17 cellular contexts compared by ENCODE assay signal in genomic region chr12:40015360-40015759, GRCh38.
DNase-seq lines count a peak whose midpoint lies in the region; ATAC-seq, FAIRE-seq and TF ChIP-seq lines count a peak whose summit lies in the region.
"Had no signal": no experiment of that assay in that cellular context is flagged by ENCODE, and none has a peak within 500 bp of the region (broad histone marks: within the 10 kb centered on the region; RNA-seq: fewer than 3 reads in every experiment).

No MANE protein-coding gene starts in this region.

- H3K4me1 ChIP-seq in PC-3 (ENCODE audit: insufficient read depth, low read length) (peaks cover 19% of the 10 kb centered on the region), ovary (ENCODE audit: insufficient read depth) (no peaks in the 10 kb centered on the region)

- no peaks in the 10 kb centered on the region for H3F3A ChIP-seq in PC-3 (ENCODE audit: low read length, unreplicated experiment)

- H3K36me3 ChIP-seq in PC-3 (ENCODE audit: low read depth, low read length) (no peaks in the 10 kb centered on the region), bronchial epithelial cell (ENCODE audit: control insufficient read depth, insufficient read depth, low read length) (no peaks in the 10 kb centered on the region), ovary (no peaks in the 10 kb centered on the region)

- DNase-seq in activated naive CD4-positive, alpha-beta T cell treated with anti-CD3 and anti-CD28 coated beads, Interleukin-2, amount 50 U/mL, for 72 hours (ENCODE audit: low spot score in 2 of 2), result no peak
- DNase-seq in activated naive CD4-positive, alpha-beta T cell (lab: John Stamatoyannopoulos, UW), result no peak
- DNase-seq in PC-3, result peak; percentile 21
- peak; percentile 61 for DNase-seq in bronchial epithelial cell (ENCODE audit: low read depth)
- DNase-seq in stimulated activated naive CD8-positive, alpha-beta T cell treated with anti-CD3 and anti-CD28 coated beads, Interleukin-15, Interleukin-2, amounts not matched to agents 100 U/mL and 50 U/mL, for 24 hours, result no peak
- no peak for DNase-seq in inferior parietal cortex (ENCODE audit: extremely low spot score)
- no peak for DNase-seq in ovary
- no peak for DNase-seq in head of caudate nucleus
- DNase-seq: activated effector memory CD4-positive, alpha-beta T cell treated with anti-CD3 and anti-CD28 coated beads, Interleukin-2, amount 50 U/mL, for 16 hours; GDM1; hypothalamus; NCI-H146; NCI-H2227 treated with DMSO at 0.1 percent for 48 hours had no signal

- no peaks in the 10 kb centered on the region for H3K36me3 Mint-ChIP-seq in activated naive CD4-positive, alpha-beta T cell treated with anti-CD3 and anti-CD28 coated beads, Interleukin-2, amount 50 U/mL, for 72 hours

- H3K79me2 ChIP-seq in PC-3 (ENCODE audit: low read length), result no peaks in the 10 kb centered on the region

- ATAC-seq in activated naive CD4-positive, alpha-beta T cell treated with anti-CD3 and anti-CD28 coated beads, Interleukin-2, amount 50 U/mL, for 72 hours, result peak; percentile 72 to 76
- ATAC-seq in PC-3, result peak; percentile 25; the same call in 1 of the 2 replicates
- ATAC-seq in stimulated activated naive CD8-positive, alpha-beta T cell treated with anti-CD3 and anti-CD28 coated beads, Interleukin-15, Interleukin-2, amounts not matched to agents 100 U/mL and 50 U/mL, for 24 hours, result peak; percentile 70
- ATAC-seq: left lobe of liver had no signal

- no peaks in the 10 kb centered on the region for H3K9me3 ChIP-seq in PC-3 (ENCODE audit: low read length)
- no peaks in the 10 kb centered on the region for H3K9me3 ChIP-seq in ovary

- no peak overlapping the region for H3K9ac ChIP-seq in PC-3 (ENCODE audit: low read length)
- H3K9ac ChIP-seq: KMS-11 had no signal

- POLR2A ChIA-PET in PC-3 (lab: Charles Lee; ENCODE audit: unreplicated experiment), result no interaction called here

- BruUV-seq in PC-3 (replicated peaks; lab: Mats Ljungman, UMichigan), result no TSS peak

- FAIRE-seq in bronchial epithelial cell (lab: Jason Lieb, UNC), result no peak

- H2AFZ ChIP-seq in PC-3 (ENCODE audit: low read length), result no peak overlapping the region

- no peak for TF ChIP-seq POLR2A in ovary (IDR thresholded peaks at IDR 0.05)

- H3K4me2 ChIP-seq in PC-3 (ENCODE audit: low read length), result no peak overlapping the region
- H3K4me2 ChIP-seq: KMS-11 had no signal

- WGBS in ovary, 3 donors, result 70 to 95% (median 89%) methylated on average over 2 of the region's 2 CpGs

- no peaks in the 10 kb centered on the region for H3K9me2 ChIP-seq in PC-3 (replicated peaks; ENCODE audit: low read length)

- TF ChIP-seq CTCF in PC-3 (conservative IDR thresholded peaks at IDR 0.05; ENCODE audit: low read depth, low read length), result no peak
- no peak for TF ChIP-seq CTCF in bronchial epithelial cell (IDR thresholded peaks at IDR 0.05; ENCODE audit: insufficient read depth, low read length, severe bottlenecking)
- no peak for TF ChIP-seq CTCF in ovary (IDR thresholded peaks at IDR 0.05)

- no peak overlapping the region for H3K27ac Mint-ChIP-seq in activated naive CD4-positive, alpha-beta T cell treated with anti-CD3 and anti-CD28 coated beads, Interleukin-2, amount 50 U/mL, for 72 hours
- H3K27ac Mint-ChIP-seq: brain; stimulated activated naive CD8-positive, alpha-beta T cell treated with anti-CD3 and anti-CD28 coated beads, Interleukin-15, Interleukin-2, amounts not matched to agents 100 ng/mL and 50 ng/mL, for 24 hours had no signal

- no peak for TF ChIP-seq EP300 in ovary (IDR thresholded peaks at IDR 0.05)

- H3K27me3 ChIP-seq in PC-3 (ENCODE audit: low read length), result no peaks in the 10 kb centered on the region
- no peaks in the 10 kb centered on the region for H3K27me3 ChIP-seq in bronchial epithelial cell (ENCODE audit: control insufficient read depth, insufficient read depth, low read length)
- no peaks in the 10 kb centered on the region for H3K27me3 ChIP-seq in ovary

- intact Hi-C loops in PC-3 (cut with micrococcal nuclease) (no loop called here), ovary (cut with DNase I) (no loop called here), head of caudate nucleus (cut with DNase I) (no loop called here)

- no peak overlapping the region for H3K4me3 ChIP-seq in PC-3 (ENCODE audit: low read length)
- H3K4me3 ChIP-seq in bronchial epithelial cell (ENCODE audit: low read depth, low read length), result no peak overlapping the region
- H3K4me3 ChIP-seq in ovary, result no peak overlapping the region

- H3K9me3 Mint-ChIP-seq in activated naive CD4-positive, alpha-beta T cell treated with anti-CD3 and anti-CD28 coated beads, Interleukin-2, amount 50 U/mL, for 72 hours, result no peaks in the 10 kb centered on the region
- H3K9me3 Mint-ChIP-seq: brain; stimulated activated naive CD8-positive, alpha-beta T cell treated with anti-CD3 and anti-CD28 coated beads, Interleukin-15, Interleukin-2, amounts not matched to agents 100 ng/mL and 50 ng/mL, for 24 hours had no signal

- H3K27ac ChIP-seq in PC-3 (ENCODE audit: low read length), result peak overlapping the region; percentile 23; the same call in 1 of the 2 replicates
- no peak overlapping the region for H3K27ac ChIP-seq in ovary
- H3K27ac ChIP-seq: KMS-11 had no signal

- no peaks in the 10 kb centered on the region for H4K20me1 ChIP-seq in PC-3 (ENCODE audit: low read length)

- CTCF ChIA-PET in PC-3 (lab: Charles Lee), result no interaction called here

Comparison
In these comparisons a context has a peak if more than half of its experiments do, and no peak if none do; other contexts are left out.
1. DNase-seq: peak in PC-3 (single experiment) and bronchial epithelial cell (single experiment); none in activated naive CD4-positive, alpha-beta T cell treated with anti-CD3 and anti-CD28 coated beads, Interleukin-2, amount 50 U/mL, for 72 hours (0 of 2), activated naive CD4-positive, alpha-beta T cell (0 of 4), stimulated activated naive CD8-positive, alpha-beta T cell treated with anti-CD3 and anti-CD28 coated beads, Interleukin-15, Interleukin-2, amounts not matched to agents 100 U/mL and 50 U/mL, for 24 hours (single experiment), inferior parietal cortex (single experiment), ovary (0 of 5) and head of caudate nucleus (0 of 42).
2. Peak in every context shown above with its lines, with median percentiles within 50 percentile points of each other: ATAC-seq.